Comparison of ENCODE assay signal across 15 cellular contexts in the genomic region with DNA sequence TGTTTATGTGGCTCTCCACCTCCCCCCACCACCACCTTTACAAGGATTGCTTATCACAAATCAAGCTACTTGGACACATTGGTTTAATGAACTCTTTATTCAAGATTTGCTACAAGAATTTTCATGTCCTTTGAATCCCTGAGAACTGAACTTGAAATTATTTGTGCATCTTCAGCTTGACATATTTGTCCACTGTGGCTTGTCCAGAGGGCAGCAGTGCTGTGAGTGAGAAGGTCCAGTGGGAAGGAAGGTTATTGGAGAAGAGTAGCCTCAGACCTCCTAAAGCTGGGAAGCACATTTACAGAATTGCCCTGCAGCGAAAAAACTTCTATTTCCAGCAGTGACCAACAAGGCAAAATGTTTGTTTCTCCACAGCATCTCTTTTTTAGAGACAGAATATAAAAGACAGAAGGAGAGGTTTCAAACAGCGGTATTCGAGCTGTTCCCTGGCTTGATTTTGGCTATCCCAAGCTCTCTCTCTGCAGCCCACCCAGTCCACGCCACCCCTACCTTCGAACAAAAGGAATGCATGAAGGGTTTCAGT. TPM values are rescaled to one million over a fixed set of nuclear protein-coding genes. Genes with fewer than 3 reads are reported as not detected.
DNase-seq lines count a peak whose midpoint lies in the region; ATAC-seq and TF ChIP-seq lines count a peak whose summit lies in the region.
"Had no signal": no experiment of that assay in that cellular context is flagged by ENCODE, and none has a peak within 500 bp of the region (broad histone marks: within the 10 kb centered on the region; RNA-seq: fewer than 3 reads in every experiment).

No MANE protein-coding gene starts in this region.

- no peaks in the 10 kb centered on the region for H3K36me3 ChIP-seq in CD8-positive, alpha-beta memory T cell (ENCODE audit: insufficient read depth, low read length)
- no peaks in the 10 kb centered on the region for H3K36me3 ChIP-seq in KMS-11 (ENCODE audit: insufficient read depth)
- no peaks in the 10 kb centered on the region for H3K36me3 ChIP-seq in hepatocyte (replicated peaks; ENCODE audit: insufficient read depth, low read depth)

- peaks cover 0 to 7% (median 0%) of the 10 kb centered on the region in 5 donors for H3K9me3 Mint-ChIP-seq in CD8-positive, alpha-beta memory T cell
- no peaks in the 10 kb centered on the region for H3K9me3 Mint-ChIP-seq in MCF 10A (ENCODE audit: unreplicated experiment)
- H3K9me3 Mint-ChIP-seq: activated T-helper 2 cell treated with anti-CD3 and anti-CD28 coated beads, Interferon-gamma antibody, Interleukin-2, Interleukin-4, amounts not matched to agents 10 μg/mL and 5 μg/mL and 100 μg/mL, durations not matched to agents 14 hours and 24 hours and 36 hours had no signal

- DNase-seq in CD8-positive, alpha-beta memory T cell: no peak
- DNase-seq in hepatocyte (ENCODE audit: low spot score) (no peak), retina (peak; percentile 59), left ventricle myocardium superior (no peak), MCF 10A (ENCODE audit: unreplicated experiment) (no peak), NCI-H1694 treated with DMSO at 0.1 percent for 48 hours (lab: John Stamatoyannopoulos, UW) (no peak)
- DNase-seq: activated CD4-positive, alpha-beta T cell treated with anti-CD3 and anti-CD28 coated beads for 4 hours; occipital lobe had no signal

- TF ChIP-seq CTCF in KMS-11 (conservative IDR thresholded peaks at IDR 0.05; ENCODE audit: low read depth, low read length) (no peak), hepatocyte (IDR thresholded peaks at IDR 0.05; ENCODE audit: poor library complexity) (no peak), MCF 10A (IDR thresholded peaks at IDR 0.05; ENCODE audit: unreplicated experiment) (no peak)

- H3K4me3 Mint-ChIP-seq in CD8-positive, alpha-beta memory T cell: peak overlapping the region in 6 of 7 donors; percentile 26 to 73 (median 36)
- no peak overlapping the region for H3K4me3 Mint-ChIP-seq in MCF 10A (ENCODE audit: unreplicated experiment)

- intact Hi-C loops in left ventricle myocardium superior (cut with micrococcal nuclease): no loop called here
- intact Hi-C loops in MCF 10A (cut with micrococcal nuclease): no loop called here

- H2AFZ ChIP-seq in KMS-11 (ENCODE audit: low read depth) (peak overlapping the region; percentile 31; the same call in 1 of the 2 replicates), hepatocyte (no peak overlapping the region)

- H3K27ac ChIP-seq in CD8-positive, alpha-beta memory T cell (ENCODE audit: low read depth, low read length): no peak overlapping the region
- H3K27ac ChIP-seq in KMS-11 (no peak overlapping the region), hepatocyte (peak overlapping the region; percentile 97)
- H3K27ac ChIP-seq: C4-2B had no signal

- ATAC-seq in left ventricle myocardium superior: no peak
- ATAC-seq in HG03025 (IDR thresholded peaks at IDR 0.05; ENCODE audit: low FRiP score, unreplicated experiment): no peak
- ATAC-seq: left colon had no signal

- CTCF ChIA-PET in CD8-positive, alpha-beta memory T cell (lab: Charles Lee): interaction anchor here (1.0 to 2.4 kb wide), 8 partner anchors 8 to 32 kb away, joined by 3 to 15 read pairs (median 4); partner anchors contain the start of gene HOXA13
- CTCF ChIA-PET in MCF 10A (lab: Yijun Ruan, JAX): interaction anchor here (0.6 to 2.0 kb wide), 4 partner anchors 7 to 260 kb away, joined by 3 to 15 read pairs (median 8); no protein-coding TSS in a partner anchor

- no TSS peak for BruUV-seq in MCF 10A (replicated peaks; lab: Mats Ljungman, UMichigan)

- WGBS in hepatocyte (ENCODE audit: low lambda C conversion rate, missing lambda C conversion rate): 11% methylated on average over 5 of the region's 5 CpGs

- H3K9me2 ChIP-seq in hepatocyte (replicated peaks; ENCODE audit: insufficient read depth): no peaks in the 10 kb centered on the region

- no peaks in the 10 kb centered on the region for H3K9me3 ChIP-seq in CD8-positive, alpha-beta memory T cell (ENCODE audit: low read length)
- no peaks in the 10 kb centered on the region for H3K9me3 ChIP-seq in hepatocyte (ENCODE audit: low read depth)

- no peaks in the 10 kb centered on the region for H3K36me3 Mint-ChIP-seq in CD8-positive, alpha-beta memory T cell
- H3K36me3 Mint-ChIP-seq in MCF 10A (ENCODE audit: insufficient read depth, unreplicated experiment): no peaks in the 10 kb centered on the region

- H3K9ac ChIP-seq in KMS-11: no peak overlapping the region

- no peaks in the 10 kb centered on the region for H3K79me2 ChIP-seq in KMS-11 (ENCODE audit: insufficient read depth, low read depth)
- peaks cover 95% of the 10 kb centered on the region for H3K79me2 ChIP-seq in hepatocyte

- H3K4me2 ChIP-seq in KMS-11 (peak overlapping the region; percentile 32; the same call in 1 of the 2 replicates), hepatocyte (peak overlapping the region; percentile 96)

- peaks cover 59% of the 10 kb centered on the region for H3K4me1 ChIP-seq in CD8-positive, alpha-beta memory T cell (ENCODE audit: insufficient read depth, low read length)
- peaks cover 8% of the 10 kb centered on the region for H3K4me1 ChIP-seq in KMS-11 (ENCODE audit: low read depth, poor library complexity, severe bottlenecking)
- peaks cover 35% of the 10 kb centered on the region for H3K4me1 ChIP-seq in hepatocyte (ENCODE audit: insufficient read depth)

- peaks cover 97% of the 10 kb centered on the region for H3K27me3 ChIP-seq in CD8-positive, alpha-beta memory T cell (ENCODE audit: insufficient read depth, low read length, poor library complexity, severe bottlenecking)
- peaks cover 12% of the 10 kb centered on the region; the same call in 1 of the 2 replicates for H3K27me3 ChIP-seq in KMS-11 (ENCODE audit: insufficient read depth, low read depth)
- H3K27me3 ChIP-seq in hepatocyte: peaks cover 97% of the 10 kb centered on the region

- H3K27me3 Mint-ChIP-seq in CD8-positive, alpha-beta memory T cell: peaks cover 93 to 95% of the 10 kb centered on the region in 2 donors
- H3K27me3 Mint-ChIP-seq in MCF 10A (ENCODE audit: insufficient read depth, unreplicated experiment): no peaks in the 10 kb centered on the region

- H3K4me3 ChIP-seq in CD8-positive, alpha-beta memory T cell (ENCODE audit: low read length): no peak overlapping the region
- H3K4me3 ChIP-seq in KMS-11 (IDR thresholded peaks at IDR 0.05; ENCODE audit: insufficient read depth, low read depth, low read length) (no peak overlapping the region), hepatocyte (peak overlapping the region; percentile 38)

- POLR2A ChIA-PET in CD8-positive, alpha-beta memory T cell (lab: Charles Lee): interaction anchor here (1.5 kb wide), 1 partner anchor 9 kb away, joined by 3 read pairs; no protein-coding TSS in a partner anchor
- POLR2A ChIA-PET in MCF 10A (lab: Yijun Ruan, JAX): no interaction called here

- H3K27ac Mint-ChIP-seq in CD8-positive, alpha-beta memory T cell: peak overlapping the region in 2 of 8 donors; percentile 29 to 60
- no peak overlapping the region for H3K27ac Mint-ChIP-seq in MCF 10A (ENCODE audit: low read depth, unreplicated experiment)
- H3K27ac Mint-ChIP-seq: activated T-helper 2 cell treated with anti-CD3 and anti-CD28 coated beads, Interferon-gamma antibody, Interleukin-2, Interleukin-4, amounts not matched to agents 10 μg/mL and 5 μg/mL and 100 μg/mL, durations not matched to agents 14 hours and 24 hours and 36 hours had no signal

- H4K20me1 ChIP-seq in KMS-11 (ENCODE audit: insufficient read depth) (no peaks in the 10 kb centered on the region), hepatocyte (ENCODE audit: insufficient read depth, poor library complexity, severe bottlenecking) (no peaks in the 10 kb centered on the region)

- H3K4me1 Mint-ChIP-seq in CD8-positive, alpha-beta memory T cell: peaks cover 51 to 66% (median 59%) of the 10 kb centered on the region in 3 donors
- H3K4me1 Mint-ChIP-seq in MCF 10A (ENCODE audit: insufficient read depth, unreplicated experiment): peaks cover 14% of the 10 kb centered on the region

RNA-seq across cellular contexts. Expression of gene HOXA11, which starts 2.2 kb away (rescaled TPM):
- total RNA-seq in CD8-positive, alpha-beta memory T cell: not detected
- polyA plus RNA-seq in CD8-positive, alpha-beta memory T cell: not detected
- total RNA-seq in hepatocyte: 6.4 and 9.6 TPM in 2 replicates
- polyA plus RNA-seq in hepatocyte: 5.4 and 7.6 TPM in 2 replicates
- total RNA-seq in left ventricle myocardium superior: not detected
- 0.29 and 0.84 TPM in 2 replicates for total RNA-seq in MCF 10A (2022)
- total RNA-seq: activated T-helper 2 cell treated with anti-CD3 and anti-CD28 coated beads, Interferon-gamma antibody, Interleukin-2, Interleukin-4, amounts not matched to agents 10 μg/mL and 5 μg/mL and 100 μg/mL, durations not matched to agents 14 hours and 24 hours and 36 hours; HT1080; occipital lobe; OCI-LY7 had no signal

RNA-seq across cellular contexts. Expression of gene HOXA13, which starts 12.7 kb away (rescaled TPM):
- total RNA-seq in CD8-positive, alpha-beta memory T cell: not detected
- polyA plus RNA-seq in CD8-positive, alpha-beta memory T cell: not detected
- 13.0 and 14.2 TPM in 2 replicates for total RNA-seq in hepatocyte
- 6.1 and 6.2 TPM in 2 replicates for polyA plus RNA-seq in hepatocyte
- total RNA-seq in left ventricle myocardium superior: not detected
- total RNA-seq in MCF 10A (2022): not detected in 2 replicates
- total RNA-seq: activated T-helper 2 cell treated with anti-CD3 and anti-CD28 coated beads, Interferon-gamma antibody, Interleukin-2, Interleukin-4, amounts not matched to agents 10 μg/mL and 5 μg/mL and 100 μg/mL, durations not matched to agents 14 hours and 24 hours and 36 hours; occipital lobe had no signal

RNA-seq across cellular contexts. Expression of gene HOXA10, which starts 13.1 kb away (rescaled TPM):
- total RNA-seq in CD8-positive, alpha-beta memory T cell: not detected
- polyA plus RNA-seq in CD8-positive, alpha-beta memory T cell: 0.09 TPM
- total RNA-seq in hepatocyte (9.9 and 15.1 TPM in 2 replicates), left ventricle myocardium superior (not detected), MCF 10A (2022) (3.9 and 5.6 TPM in 2 replicates)
- 7.7 and 8.1 TPM in 2 replicates for polyA plus RNA-seq in hepatocyte
- total RNA-seq: activated T-helper 2 cell treated with anti-CD3 and anti-CD28 coated beads, Interferon-gamma antibody, Interleukin-2, Interleukin-4, amounts not matched to agents 10 μg/mL and 5 μg/mL and 100 μg/mL, durations not matched to agents 14 hours and 24 hours and 36 hours; occipital lobe; OCI-LY7 had no signal

RNA-seq across cellular contexts. Expression of gene HOXA9, which starts 21.9 kb away (rescaled TPM):
- total RNA-seq in CD8-positive, alpha-beta memory T cell: not detected
- not detected for polyA plus RNA-seq in CD8-positive, alpha-beta memory T cell
- total RNA-seq in hepatocyte (3.6 and 5.9 TPM in 2 replicates), left ventricle myocardium superior (not detected), MCF 10A (2022) (6.9 and 7.6 TPM in 2 replicates)
- 3.5 and 4.4 TPM in 2 replicates for polyA plus RNA-seq in hepatocyte
- total RNA-seq: activated T-helper 2 cell treated with anti-CD3 and anti-CD28 coated beads, Interferon-gamma antibody, Interleukin-2, Interleukin-4, amounts not matched to agents 10 μg/mL and 5 μg/mL and 100 μg/mL, durations not matched to agents 14 hours and 24 hours and 36 hours; occipital lobe; OCI-LY7 had no signal

RNA-seq across cellular contexts. Expression of gene HOXA7, which starts 30.8 kb away (rescaled TPM):
- total RNA-seq in CD8-positive, alpha-beta memory T cell: not detected
- polyA plus RNA-seq in CD8-positive, alpha-beta memory T cell: not detected
- total RNA-seq in hepatocyte (0.32 and 0.83 TPM in 2 replicates), left ventricle myocardium superior (not detected), MCF 10A (2022) (0.29 and 0.44 TPM in 2 replicates)
- polyA plus RNA-seq in hepatocyte: 1.0 TPM in 1 of 2 replicates, not detected in the other
- total RNA-seq: activated T-helper 2 cell treated with anti-CD3 and anti-CD28 coated beads, Interferon-gamma antibody, Interleukin-2, Interleukin-4, amounts not matched to agents 10 μg/mL and 5 μg/mL and 100 μg/mL, durations not matched to agents 14 hours and 24 hours and 36 hours; HT1080; occipital lobe had no signal

Comparison
In these comparisons a context has a peak if more than half of its experiments do, and no peak if none do; other contexts are left out.
1. RNA of gene HOXA13, which starts 12.7 kb away (total RNA-seq): 13.0 to 14.2 TPM in hepatocyte; not detected in CD8-positive, alpha-beta memory T cell, not detected in left ventricle myocardium superior (single experiment) and not detected in MCF 10A; every median in the first group is over 10 times any median in the second.